ENCODE assay signal across 21 cellular contexts in the genomic region with DNA sequence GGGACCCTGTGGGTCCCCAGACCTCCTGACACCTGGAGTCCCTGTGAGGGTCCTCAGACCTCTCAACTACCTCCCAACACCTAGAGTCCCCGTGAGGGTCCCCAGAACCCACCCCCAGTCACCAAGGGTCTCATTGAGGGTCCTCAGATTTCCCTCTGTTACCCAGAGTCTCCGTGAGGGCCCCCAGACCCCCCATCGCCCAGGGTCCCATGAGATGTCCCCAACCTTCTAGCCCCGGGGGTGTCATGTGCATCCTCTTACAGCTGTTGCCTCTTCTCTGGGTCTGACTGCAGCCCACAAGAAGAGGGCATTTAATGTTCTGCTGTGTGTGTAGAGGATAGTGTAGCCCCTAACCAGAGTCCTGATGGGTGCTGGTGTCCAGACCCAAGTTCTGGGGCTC. TPM values are rescaled to one million over a fixed set of nuclear protein-coding genes. Genes with fewer than 3 reads are reported as not detected.
A peak's percentile ranks its signal among the peaks of the same experiment; 100 is the strongest.
DNase-seq lines count a peak whose midpoint lies in the region; ATAC-seq and TF ChIP-seq lines count a peak whose summit lies in the region.
"Had no signal": no experiment of that assay in that cellular context is flagged by ENCODE, and none has a peak within 500 bp of the region (broad histone marks: within the 10 kb centered on the region; RNA-seq: fewer than 3 reads in every experiment).

No MANE protein-coding gene starts in this region.

- peak; percentile 41 for DNase-seq in H7
- no peak for DNase-seq in esophagus squamous epithelium (lab: John Stamatoyannopoulos, UW)
- no peak for DNase-seq in putamen (ENCODE audit: low spot score)
- no peak for DNase-seq in SIG-M5 (lab: John Stamatoyannopoulos, UW)
- no peak for DNase-seq in activated CD8-positive, alpha-beta memory T cell treated with anti-CD3 and anti-CD28 coated beads, Interleukin-2, amount 10 ng/mL, durations not matched to agents 7 days and 5 days
- DNase-seq: activated CD4-positive, alpha-beta T cell treated with anti-CD3 and anti-CD28 coated beads, Interleukin-2, amount 10 ng/mL, durations not matched to agents 24 days and 14 days; activated CD8-positive, alpha-beta memory T cell treated with anti-CD3 and anti-CD28 coated beads, Interleukin-2, amount 50 U/mL, for 48 hours; activated gamma-delta T cell treated with Interleukin-2 at 50 U/mL for 16 hours; amniotic stem cell; HCEC 1CT; islet precursor cell; NCI-H1417 treated with DMSO at 0.1 percent for 48 hours; right lobe of liver had no signal

- H3K4me1 Mint-ChIP-seq in activated CD8-positive, alpha-beta memory T cell treated with anti-CD3 and anti-CD28 coated beads, Interleukin-2, amount 10 ng/mL, durations not matched to agents 7 days and 5 days, result peaks cover 21% of the 10 kb centered on the region

- no peak overlapping the region for H3K4me3 Mint-ChIP-seq in activated CD8-positive, alpha-beta memory T cell treated with anti-CD3 and anti-CD28 coated beads, Interleukin-2, amount 10 ng/mL, durations not matched to agents 7 days and 5 days
- H3K4me3 Mint-ChIP-seq: activated CD4-positive, alpha-beta T cell treated with anti-CD3 and anti-CD28 coated beads, Interleukin-2, amount 10 ng/mL, durations not matched to agents 24 days and 14 days; CD4-positive, alpha-beta memory T cell; naive thymus-derived CD4-positive, alpha-beta T cell had no signal

- H3K27me3 Mint-ChIP-seq in activated CD8-positive, alpha-beta memory T cell treated with anti-CD3 and anti-CD28 coated beads, Interleukin-2, amount 10 ng/mL, durations not matched to agents 7 days and 5 days, result no peaks in the 10 kb centered on the region
- H3K27me3 Mint-ChIP-seq: activated CD4-positive, alpha-beta T cell treated with anti-CD3 and anti-CD28 coated beads, Interleukin-2, amount 10 ng/mL, durations not matched to agents 24 days and 14 days; CD4-positive, alpha-beta memory T cell; naive thymus-derived CD4-positive, alpha-beta T cell had no signal

- peak overlapping the region; percentile 32 to 70 (median 58); a peak in 20 of 22 replicates for H3K9ac ChIP-seq in BLaER1 treated with 17β-estradiol and CSF1 and Interleukin-3, amounts not matched to agents 10 nM and 100 nM

- no peaks in the 10 kb centered on the region for H3K27me3 ChIP-seq in BLaER1 treated with 17β-estradiol and CSF1 and Interleukin-3, amounts not matched to agents 10 nM and 100 nM
- H3K27me3 ChIP-seq in H7 (ENCODE audit: control insufficient read depth, insufficient read depth, low read length) (no peaks in the 10 kb centered on the region), esophagus squamous epithelium (no peaks in the 10 kb centered on the region)
- H3K27me3 ChIP-seq: pancreas, Peyer's patch, right lobe of liver had no signal

- 84 to 88% methylated on average over 3 to 4 of the region's 4 CpGs for WGBS in esophagus squamous epithelium, 2 donors

- CTCF ChIA-PET in activated CD8-positive, alpha-beta memory T cell treated with anti-CD3 and anti-CD28 coated beads, Interleukin-2, amount 10 ng/mL, durations not matched to agents 7 days and 5 days (lab: Charles Lee), result interaction anchor here (1.2 kb wide), 1 partner anchor 18 kb away, joined by 4 read pairs; a partner anchor contains a TSS

- peaks cover 72 to 98% (median 83%) of the 10 kb centered on the region in 10 experiments for H3K4me1 ChIP-seq in BLaER1 treated with 17β-estradiol and CSF1 and Interleukin-3, amounts not matched to agents 10 nM and 100 nM
- H3K4me1 ChIP-seq in esophagus squamous epithelium, result peaks cover 54 to 98% (median 67%) of the 10 kb centered on the region in 3 donors

- no peak for TF ChIP-seq POLR2A in esophagus squamous epithelium (IDR thresholded peaks at IDR 0.05)

- H3K36me3 ChIP-seq in BLaER1 treated with 17β-estradiol and CSF1 and Interleukin-3, amounts not matched to agents 10 nM and 100 nM, result peaks cover 29 to 69% (median 53%) of the 10 kb centered on the region in 11 experiments
- H3K36me3 ChIP-seq in H7 (replicated peaks; ENCODE audit: control insufficient read depth, insufficient read depth, low read length), result no peaks in the 10 kb centered on the region
- H3K36me3 ChIP-seq in esophagus squamous epithelium, result peaks cover 16 to 42% (median 20%) of the 10 kb centered on the region in 3 donors

- peak overlapping the region in 2 of 10 experiments; percentile 16 to 34; a peak in 2 of 20 replicates for H3K4me3 ChIP-seq in BLaER1 treated with 17β-estradiol and CSF1 and Interleukin-3, amounts not matched to agents 10 nM and 100 nM
- H3K4me3 ChIP-seq in H7 (ENCODE audit: insufficient read depth, low read depth, low read length) (no peak overlapping the region), esophagus squamous epithelium (no peak overlapping the region), skin epidermis (no peak overlapping the region)
- H3K4me3 ChIP-seq: pancreas, Peyer's patch, right lobe of liver, SK-N-MC had no signal

- H3K36me3 Mint-ChIP-seq in activated CD8-positive, alpha-beta memory T cell treated with anti-CD3 and anti-CD28 coated beads, Interleukin-2, amount 10 ng/mL, durations not matched to agents 7 days and 5 days, result peaks cover 4% of the 10 kb centered on the region

- H3K4me2 ChIP-seq in BLaER1 treated with 17β-estradiol and CSF1 and Interleukin-3, amounts not matched to agents 10 nM and 100 nM, result peak overlapping the region; percentile 52 to 91 (median 75)

- peaks cover 70 to 100% (median 97%) of the 10 kb centered on the region in 11 experiments for H4K20me1 ChIP-seq in BLaER1 treated with 17β-estradiol and CSF1 and Interleukin-3, amounts not matched to agents 10 nM and 100 nM

- no peak for TF ChIP-seq CTCF in esophagus squamous epithelium (IDR thresholded peaks at IDR 0.05)

- intact Hi-C loops in esophagus squamous epithelium (cut with DNase I), result no loop called here

- peak overlapping the region in 10 of 11 experiments; percentile 17 to 72 (median 54); a peak in 17 of 22 replicates for H3K27ac ChIP-seq in BLaER1 treated with 17β-estradiol and CSF1 and Interleukin-3, amounts not matched to agents 10 nM and 100 nM
- H3K27ac ChIP-seq in esophagus squamous epithelium (peak overlapping the region; percentile 70 to 94 (median 84)), skin epidermis (peak overlapping the region in 11 of 21 experiments; percentile 31 to 85 (median 77))
- H3K27ac ChIP-seq: pancreas, SK-N-MC had no signal

- H3K27ac Mint-ChIP-seq in activated CD8-positive, alpha-beta memory T cell treated with anti-CD3 and anti-CD28 coated beads, Interleukin-2, amount 10 ng/mL, durations not matched to agents 7 days and 5 days, result no peak overlapping the region
- H3K27ac Mint-ChIP-seq: activated CD4-positive, alpha-beta T cell treated with anti-CD3 and anti-CD28 coated beads, Interleukin-2, amount 10 ng/mL, durations not matched to agents 24 days and 14 days had no signal

- H3K9me3 Mint-ChIP-seq in activated CD8-positive, alpha-beta memory T cell treated with anti-CD3 and anti-CD28 coated beads, Interleukin-2, amount 10 ng/mL, durations not matched to agents 7 days and 5 days (ENCODE audit: low read depth), result no peaks in the 10 kb centered on the region
- H3K9me3 Mint-ChIP-seq: activated CD4-positive, alpha-beta T cell treated with anti-CD3 and anti-CD28 coated beads, Interleukin-2, amount 10 ng/mL, durations not matched to agents 24 days and 14 days; CD4-positive, alpha-beta memory T cell had no signal

- no peak for ATAC-seq in HG02970 (IDR thresholded peaks at IDR 0.05; ENCODE audit: low FRiP score, unreplicated experiment)
- ATAC-seq in activated CD8-positive, alpha-beta memory T cell treated with anti-CD3 and anti-CD28 coated beads, Interleukin-2, amount 10 ng/mL, durations not matched to agents 7 days and 5 days, result no peak
- ATAC-seq: naive thymus-derived CD4-positive, alpha-beta T cell; pancreas; right lobe of liver had no signal

- H3K9me3 ChIP-seq in BLaER1 treated with 17β-estradiol and CSF1 and Interleukin-3, amounts not matched to agents 10 nM and 100 nM (replicated peaks in 1 of 11), result no peaks in the 10 kb centered on the region
- H3K9me3 ChIP-seq in esophagus squamous epithelium, result no peaks in the 10 kb centered on the region
- H3K9me3 ChIP-seq: pancreas, Peyer's patch, right lobe of liver had no signal

RNA-seq across cellular contexts. Expression of a gene that starts 2.0 kb away (rescaled TPM):
- 1.7 TPM in 2 replicates for total RNA-seq in H7 (2014; rRNA removed; shearing (Covaris generic))
- 1 to 10 TPM in 1 of 4 donors, under 1 TPM in 3; 0.48 to 2.7 (median 0.66) TPM for total RNA-seq in esophagus squamous epithelium
- 1 to 10 TPM; 1.1 to 1.8 TPM for total RNA-seq in activated CD8-positive, alpha-beta memory T cell treated with anti-CD3 and anti-CD28 coated beads, Interleukin-2, amount 10 ng/mL, durations not matched to agents 7 days and 5 days

RNA-seq across cellular contexts. Expression of a gene that starts 7.7 kb away (rescaled TPM):
- total RNA-seq in H7 (2014; rRNA removed; shearing (Covaris generic)), result 216 and 224 TPM in 2 replicates
- 100 to 1,000 TPM; 279 to 320 (median 302) TPM for total RNA-seq in esophagus squamous epithelium
- 100 to 1,000 TPM; 262 to 325 TPM for total RNA-seq in activated CD8-positive, alpha-beta memory T cell treated with anti-CD3 and anti-CD28 coated beads, Interleukin-2, amount 10 ng/mL, durations not matched to agents 7 days and 5 days

RNA-seq across cellular contexts. Expression of a gene that starts 17.8 kb away (rescaled TPM):
- 21.2 and 23.3 TPM in 2 replicates for total RNA-seq in H7 (2014; rRNA removed; shearing (Covaris generic))
- total RNA-seq in esophagus squamous epithelium, result 1 to 10 TPM; 4.8 to 9.1 (median 5.7) TPM
- total RNA-seq in activated CD8-positive, alpha-beta memory T cell treated with anti-CD3 and anti-CD28 coated beads, Interleukin-2, amount 10 ng/mL, durations not matched to agents 7 days and 5 days, result 1 to 10 TPM; 6.8 to 8.5 TPM

RNA-seq across cellular contexts. Expression of a gene that starts 38.7 kb away (rescaled TPM):
- total RNA-seq in H7 (2014; rRNA removed; shearing (Covaris generic)), result 109 and 172 TPM in 2 replicates
- 10 to 100 TPM; 33.8 to 62.2 (median 51.2) TPM for total RNA-seq in esophagus squamous epithelium
- total RNA-seq in activated CD8-positive, alpha-beta memory T cell treated with anti-CD3 and anti-CD28 coated beads, Interleukin-2, amount 10 ng/mL, durations not matched to agents 7 days and 5 days, result 10 to 100 TPM; 51.9 to 56.4 TPM

RNA-seq across cellular contexts. Expression of a gene that starts 44.6 kb away (rescaled TPM):
- 38.9 and 45.7 TPM in 2 replicates for total RNA-seq in H7 (2014; rRNA removed; shearing (Covaris generic))
- 10 to 100 TPM in 3 of 4 donors, 1 to 10 TPM in 1; 8.5 to 21.3 (median 18.1) TPM for total RNA-seq in esophagus squamous epithelium
- total RNA-seq in activated CD8-positive, alpha-beta memory T cell treated with anti-CD3 and anti-CD28 coated beads, Interleukin-2, amount 10 ng/mL, durations not matched to agents 7 days and 5 days, result 10 to 100 TPM; 24.1 to 27.0 TPM
